In genomic region chr12:13654456-13654855, GRCh38 we compare ENCODE assay signal across 1 cellular context.
TF ChIP-seq lines count a peak whose summit lies in the region.

No MANE protein-coding gene starts in this region.

TF ChIP-seq in K562, 482 proteins besides CTCF, POLR2A, EP300 and RAD21 (continued from another document):
- peak; percentile 47 for TF ChIP-seq ZNF316 (IDR thresholded peaks at IDR 0.05)
- TF ChIP-seq RBM14 (IDR thresholded peaks at IDR 0.05; ENCODE audit: borderline replicate concordance, insufficient read depth, low read depth, low read length) = no peak
- TF ChIP-seq, protein P1, sequence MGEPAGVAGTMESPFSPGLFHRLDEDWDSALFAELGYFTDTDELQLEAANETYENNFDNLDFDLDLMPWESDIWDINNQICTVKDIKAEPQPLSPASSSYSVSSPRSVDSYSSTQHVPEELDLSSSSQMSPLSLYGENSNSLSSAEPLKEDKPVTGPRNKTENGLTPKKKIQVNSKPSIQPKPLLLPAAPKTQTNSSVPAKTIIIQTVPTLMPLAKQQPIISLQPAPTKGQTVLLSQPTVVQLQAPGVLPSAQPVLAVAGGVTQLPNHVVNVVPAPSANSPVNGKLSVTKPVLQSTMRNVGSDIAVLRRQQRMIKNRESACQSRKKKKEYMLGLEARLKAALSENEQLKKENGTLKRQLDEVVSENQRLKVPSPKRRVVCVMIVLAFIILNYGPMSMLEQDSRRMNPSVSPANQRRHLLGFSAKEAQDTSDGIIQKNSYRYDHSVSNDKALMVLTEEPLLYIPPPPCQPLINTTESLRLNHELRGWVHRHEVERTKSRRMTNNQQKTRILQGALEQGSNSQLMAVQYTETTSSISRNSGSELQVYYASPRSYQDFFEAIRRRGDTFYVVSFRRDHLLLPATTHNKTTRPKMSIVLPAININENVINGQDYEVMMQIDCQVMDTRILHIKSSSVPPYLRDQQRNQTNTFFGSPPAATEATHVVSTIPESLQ (CRISPR knock-in tag; IDR thresholded peaks at IDR 0.05) = no peak
- no peak for TF ChIP-seq NCOA2 (IDR thresholded peaks at IDR 0.05; ENCODE audit: partially characterized antibody in 2 of 2)
- TF ChIP-seq PRPF4 (IDR thresholded peaks at IDR 0.05; ENCODE audit: insufficient read depth, low read depth, low read length, poor library complexity, severe bottlenecking) = no peak
- TF ChIP-seq, protein P2, sequence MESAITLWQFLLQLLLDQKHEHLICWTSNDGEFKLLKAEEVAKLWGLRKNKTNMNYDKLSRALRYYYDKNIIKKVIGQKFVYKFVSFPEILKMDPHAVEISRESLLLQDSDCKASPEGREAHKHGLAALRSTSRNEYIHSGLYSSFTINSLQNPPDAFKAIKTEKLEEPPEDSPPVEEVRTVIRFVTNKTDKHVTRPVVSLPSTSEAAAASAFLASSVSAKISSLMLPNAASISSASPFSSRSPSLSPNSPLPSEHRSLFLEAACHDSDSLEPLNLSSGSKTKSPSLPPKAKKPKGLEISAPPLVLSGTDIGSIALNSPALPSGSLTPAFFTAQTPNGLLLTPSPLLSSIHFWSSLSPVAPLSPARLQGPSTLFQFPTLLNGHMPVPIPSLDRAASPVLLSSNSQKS (CRISPR knock-in tag; IDR thresholded peaks at IDR 0.05) = no peak
- no peak for TF ChIP-seq BCOR (IDR thresholded peaks at IDR 0.05)
- no peak for TF ChIP-seq ZNF280B (CRISPR knock-in tag; IDR thresholded peaks at IDR 0.05)
- TF ChIP-seq, protein P3, sequence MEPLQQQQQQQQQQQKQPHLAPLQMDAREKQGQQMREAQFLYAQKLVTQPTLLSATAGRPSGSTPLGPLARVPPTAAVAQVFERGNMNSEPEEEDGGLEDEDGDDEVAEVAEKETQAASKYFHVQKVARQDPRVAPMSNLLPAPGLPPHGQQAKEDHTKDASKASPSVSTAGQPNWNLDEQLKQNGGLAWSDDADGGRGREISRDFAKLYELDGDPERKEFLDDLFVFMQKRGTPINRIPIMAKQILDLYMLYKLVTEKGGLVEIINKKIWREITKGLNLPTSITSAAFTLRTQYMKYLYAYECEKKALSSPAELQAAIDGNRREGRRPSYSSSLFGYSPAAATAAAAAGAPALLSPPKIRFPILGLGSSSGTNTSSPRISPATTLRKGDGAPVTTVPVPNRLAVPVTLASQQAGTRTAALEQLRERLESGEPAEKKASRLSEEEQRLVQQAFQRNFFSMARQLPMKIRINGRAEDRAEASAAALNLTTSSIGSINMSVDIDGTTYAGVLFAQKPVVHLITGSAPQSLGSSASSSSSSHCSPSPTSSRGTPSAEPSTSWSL (CRISPR knock-in tag; IDR thresholded peaks at IDR 0.05; ENCODE audit: borderline replicate concordance) = no peak
- TF ChIP-seq MEF2A (IDR thresholded peaks at IDR 0.05; ENCODE audit: control insufficient read depth, low read depth, low read length) = no peak
- no peak for TF ChIP-seq BRCA1 (IDR thresholded peaks at IDR 0.05)
- TF ChIP-seq BRCA1 (CRISPR knock-in tag; IDR thresholded peaks at IDR 0.05) = no peak
- TF ChIP-seq C11orf30 (IDR thresholded peaks at IDR 0.05; ENCODE audit: low read depth) = 0 out of 2 replicates have a peak, but pooled peaks have one; percentile 5
- no peak for TF ChIP-seq SMAD3 (CRISPR knock-in tag; conservative IDR thresholded peaks at IDR 0.05)
- TF ChIP-seq MAFG (tag; conservative IDR thresholded peaks at IDR 0.05) = 0 out of 2 replicates have a peak, but pooled peaks have one; percentile 17
- no peak for TF ChIP-seq ZNF584 (CRISPR knock-in tag; IDR thresholded peaks at IDR 0.05; ENCODE audit: low read depth)
- TF ChIP-seq L3MBTL2 (IDR thresholded peaks at IDR 0.05) = no peak
- TF ChIP-seq MAFF (IDR thresholded peaks at IDR 0.05; ENCODE audit: low read length) = peak; percentile 45; the same call in 1 of the 2 replicates
- TF ChIP-seq ZNF175 (CRISPR knock-in tag; IDR thresholded peaks at IDR 0.05; ENCODE audit: low read depth) = no peak
- TF ChIP-seq, protein P4, sequence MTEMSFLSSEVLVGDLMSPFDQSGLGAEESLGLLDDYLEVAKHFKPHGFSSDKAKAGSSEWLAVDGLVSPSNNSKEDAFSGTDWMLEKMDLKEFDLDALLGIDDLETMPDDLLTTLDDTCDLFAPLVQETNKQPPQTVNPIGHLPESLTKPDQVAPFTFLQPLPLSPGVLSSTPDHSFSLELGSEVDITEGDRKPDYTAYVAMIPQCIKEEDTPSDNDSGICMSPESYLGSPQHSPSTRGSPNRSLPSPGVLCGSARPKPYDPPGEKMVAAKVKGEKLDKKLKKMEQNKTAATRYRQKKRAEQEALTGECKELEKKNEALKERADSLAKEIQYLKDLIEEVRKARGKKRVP (CRISPR knock-in tag; IDR thresholded peaks at IDR 0.05) = no peak
- TF ChIP-seq ZNF699 (CRISPR knock-in tag; IDR thresholded peaks at IDR 0.05; ENCODE audit: insufficient replicate concordance) = no peak
- no peak for TF ChIP-seq FOXA1 (IDR thresholded peaks at IDR 0.05; ENCODE audit: borderline replicate concordance)
- TF ChIP-seq MAFK (IDR thresholded peaks at IDR 0.05; ENCODE audit: low read length) = peak; percentile 48
